Comparison of ENCODE assay signal across 8 cellular contexts in the genomic region with DNA sequence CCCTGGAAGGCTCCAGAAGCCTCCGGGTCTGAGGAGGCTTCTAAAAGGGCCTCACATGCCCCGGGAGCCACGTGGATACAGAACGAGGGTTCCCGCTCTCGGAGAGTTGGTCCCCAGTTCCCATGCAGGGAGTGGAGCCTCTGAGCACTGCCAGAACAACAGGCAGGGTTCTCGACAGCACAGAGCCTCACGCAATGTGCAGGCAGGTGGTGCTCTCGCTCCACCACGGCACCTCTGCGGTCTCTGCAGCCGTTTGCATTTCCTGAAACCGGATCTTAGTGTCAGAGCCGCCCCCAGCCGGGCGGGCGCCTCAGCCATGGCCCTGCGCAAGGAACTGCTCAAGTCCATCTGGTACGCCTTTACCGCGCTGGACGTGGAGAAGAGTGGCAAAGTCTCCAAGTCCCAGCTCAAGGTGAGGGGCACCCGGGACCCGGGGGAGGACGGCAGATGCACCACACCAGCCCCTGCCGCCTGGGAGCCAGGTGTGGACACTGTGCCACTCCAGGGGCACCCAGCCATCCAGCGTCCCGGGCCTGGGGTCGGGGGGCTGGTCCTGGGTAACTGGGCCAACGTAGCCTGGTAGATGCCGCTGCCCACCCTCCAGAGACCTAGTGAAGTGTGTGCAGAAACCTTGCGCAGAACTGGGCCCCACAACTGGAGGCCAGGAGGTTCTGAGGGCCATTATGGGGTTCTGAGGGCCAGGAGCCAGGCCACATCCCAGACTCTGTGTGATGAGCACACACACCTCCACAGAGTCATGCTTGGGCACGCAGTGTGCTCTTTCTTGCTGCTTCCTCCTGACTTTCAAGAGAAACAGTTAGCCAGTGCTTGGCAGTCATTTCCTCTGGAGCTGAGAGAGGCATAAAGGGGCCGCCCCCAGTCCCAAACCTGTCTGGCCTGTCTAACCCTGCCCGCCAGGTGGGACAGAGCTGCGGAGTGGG. TPM values are rescaled to one million over a fixed set of nuclear protein-coding genes. Genes with fewer than 3 reads are reported as not detected.
DNase-seq lines count a peak whose midpoint lies in the region; ATAC-seq and TF ChIP-seq lines count a peak whose summit lies in the region.

Gene DEF6, plus strand, starts transcription at position 278 of the 941 bp plus-strand sequence. Its CDS starts 39 bp downstream, at position 317.

- peak; percentile 77 for TF ChIP-seq POLR2A in Raji (IDR thresholded peaks at IDR 0.05; ENCODE audit: insufficient read depth, low read depth, low read length)
- TF ChIP-seq POLR2A in transverse colon (IDR thresholded peaks at IDR 0.05) = peak; percentile 70

- peaks cover 19% of the 10 kb centered on the region for H3F3A ChIP-seq in DOHH2 (ENCODE audit: control insufficient read depth, insufficient read depth)

- intact Hi-C loops in transverse colon (cut with DNase I; ENCODE audit: low total_unique reads) = no loop called here

- H3K27me3 ChIP-seq in DOHH2 (ENCODE audit: control insufficient read depth, low read length) = no peaks in the 10 kb centered on the region
- H3K27me3 ChIP-seq in parathyroid adenoma (ENCODE audit: control insufficient read depth, insufficient read depth, low read length) = no peaks in the 10 kb centered on the region
- H3K27me3 ChIP-seq in transverse colon = no peaks in the 10 kb centered on the region

- H3K36me3 ChIP-seq in DOHH2 (ENCODE audit: control insufficient read depth, low read length) (peaks cover 41% of the 10 kb centered on the region), parathyroid adenoma (ENCODE audit: control insufficient read depth, insufficient read depth, low read length) (no peaks in the 10 kb centered on the region), transverse colon (peaks cover 0 to 1% (median 0%) of the 10 kb centered on the region in 4 donors)

- no peaks in the 10 kb centered on the region for H4K20me1 ChIP-seq in DOHH2 (ENCODE audit: control insufficient read depth, insufficient read depth, low read depth, low read length)

- in situ Hi-C loops in transverse colon (cut with MboI; ENCODE audit: low pct_ligation_motif_present in 1 of 4, low pct_unique_long_range_greater_than_20kb in 1 of 4, low sequenced_read_pairs in 3 of 4) = no loop called here

- ATAC-seq in GM21717 (IDR thresholded peaks at IDR 0.05; ENCODE audit: unreplicated experiment) = peak; percentile 65

- 17% methylated on average over 29 of the region's 36 CpGs; no CpG with 5 or more reads in 1 of the 2 donors for WGBS in transverse colon (ENCODE audit: low coverage in 1 of 2), 2 donors

- H3K79me2 ChIP-seq in DOHH2 (ENCODE audit: control insufficient read depth, low read length) (peaks cover 44% of the 10 kb centered on the region), parathyroid adenoma (no peaks in the 10 kb centered on the region)

- peak within 1 kb of the TSS; percentile 91 for H3K4me3 ChIP-seq in DOHH2 (ENCODE audit: low read length)
- H3K4me3 ChIP-seq in parathyroid adenoma (ENCODE audit: low read depth, low read length) = no peak within 1 kb of the TSS
- H3K4me3 ChIP-seq in transverse colon = peak within 1 kb of the TSS; percentile 9 to 59 (median 42)

- no peak for TF ChIP-seq EP300 in transverse colon (IDR thresholded peaks at IDR 0.05; ENCODE audit: low read depth)

- peaks cover 58% of the 10 kb centered on the region for H3K4me1 ChIP-seq in DOHH2 (ENCODE audit: control insufficient read depth, low read length)
- H3K4me1 ChIP-seq in parathyroid adenoma = peaks cover 9% of the 10 kb centered on the region
- H3K4me1 ChIP-seq in transverse colon = peaks cover 10 to 30% (median 14%) of the 10 kb centered on the region in 4 donors

- TF ChIP-seq CTCF in DOHH2 (IDR thresholded peaks at IDR 0.05; ENCODE audit: low read depth, low read length, poor library complexity, severe bottlenecking) (peak; percentile 91), parathyroid adenoma (IDR thresholded peaks at IDR 0.05) (peak; percentile 83), transverse colon (IDR thresholded peaks at IDR 0.05) (peak; percentile 54 to 90 (median 68))

- H3K27ac ChIP-seq in DOHH2 (ENCODE audit: low read depth, low read length) = peak within 1 kb of the TSS; percentile 86
- H3K27ac ChIP-seq in parathyroid adenoma = no peak within 1 kb of the TSS
- peak within 1 kb of the TSS; percentile 68 to 83 (median 82) for H3K27ac ChIP-seq in transverse colon

- no peak within 1 kb of the TSS for H3K9ac ChIP-seq in parathyroid adenoma

- H3K4me2 ChIP-seq in DOHH2 (ENCODE audit: low read length) (peak within 1 kb of the TSS; percentile 95), parathyroid adenoma (ENCODE audit: low read length) (peak within 1 kb of the TSS; percentile 24)

- peak within 1 kb of the TSS; percentile 20 for H2AFZ ChIP-seq in parathyroid adenoma

- H3K9me2 ChIP-seq in DOHH2 (replicated peaks; ENCODE audit: control insufficient read depth, low read length) = no peaks in the 10 kb centered on the region

- DNase-seq in Kasumi-1 (lab: John Stamatoyannopoulos, UW) = peak; percentile 92 to 93
- peak; percentile 68 for DNase-seq in activated gamma-delta T cell (lab: John Stamatoyannopoulos, UW)
- peak; percentile 46 for DNase-seq in globus pallidus (ENCODE audit: low spot score)
- DNase-seq in transverse colon = peak; percentile 89

- H3K9me3 ChIP-seq in DOHH2 (ENCODE audit: control insufficient read depth, insufficient read depth, low read length) (no peaks in the 10 kb centered on the region), parathyroid adenoma (ENCODE audit: control insufficient read depth, low read length) (no peaks in the 10 kb centered on the region), transverse colon (no peaks in the 10 kb centered on the region)

RNA-seq across cellular contexts. Expression of gene DEF6, which starts in this region (rescaled TPM):
- 10 to 100 TPM in 1 of 4 donors, 1 to 10 TPM in 3; 2.6 to 24.5 (median 6.8) TPM for total RNA-seq in transverse colon
